Comparison of ENCODE assay signal across 1 cellular context in the genomic region with DNA sequence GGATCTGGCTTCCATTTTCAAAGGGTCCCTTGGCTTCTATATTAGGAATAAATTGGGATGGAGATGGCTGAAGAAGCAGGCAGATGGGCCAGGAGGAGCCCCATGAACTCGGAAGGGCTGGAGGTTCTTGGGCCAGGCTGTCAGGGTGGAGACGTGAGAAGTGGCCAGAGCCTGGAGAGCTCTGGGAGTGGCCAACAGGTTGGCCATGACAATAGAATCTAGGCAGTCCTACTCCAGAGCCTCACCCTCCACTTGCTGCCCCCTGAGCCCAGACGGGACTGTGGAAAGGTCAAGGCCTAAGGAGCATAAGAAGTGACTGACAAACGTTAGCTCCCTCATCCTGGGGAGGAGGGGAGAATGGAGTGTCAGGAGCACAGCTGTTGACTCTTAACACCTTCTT.
A peak's percentile ranks its signal among the peaks of the same experiment; 100 is the strongest.
TF ChIP-seq lines count a peak whose summit lies in the region.

No MANE protein-coding gene starts in this region.

TF ChIP-seq in HEK293, 187 proteins besides CTCF, POLR2A, EP300 and RAD21 (continued from another document):
- TF ChIP-seq, protein P1, sequence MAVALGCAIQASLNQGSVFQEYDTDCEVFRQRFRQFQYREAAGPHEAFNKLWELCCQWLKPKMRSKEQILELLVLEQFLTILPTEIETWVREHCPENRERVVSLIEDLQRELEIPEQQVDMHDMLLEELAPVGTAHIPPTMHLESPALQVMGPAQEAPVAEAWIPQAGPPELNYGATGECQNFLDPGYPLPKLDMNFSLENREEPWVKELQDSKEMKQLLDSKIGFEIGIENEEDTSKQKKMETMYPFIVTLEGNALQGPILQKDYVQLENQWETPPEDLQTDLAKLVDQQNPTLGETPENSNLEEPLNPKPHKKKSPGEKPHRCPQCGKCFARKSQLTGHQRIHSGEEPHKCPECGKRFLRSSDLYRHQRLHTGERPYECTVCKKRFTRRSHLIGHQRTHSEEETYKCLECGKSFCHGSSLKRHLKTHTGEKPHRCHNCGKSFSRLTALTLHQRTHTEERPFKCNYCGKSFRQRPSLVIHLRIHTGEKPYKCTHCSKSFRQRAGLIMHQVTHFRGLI (tag by site-specific recombination; IDR thresholded peaks at IDR 0.05): peak; percentile 88
- TF ChIP-seq ZNF114 (tag by site-specific recombination; IDR thresholded peaks at IDR 0.05): no peak
- TF ChIP-seq ZNF677 (tag by site-specific recombination; IDR thresholded peaks at IDR 0.05): no peak
